19 cellular contexts compared by ENCODE assay signal in the genomic region with DNA sequence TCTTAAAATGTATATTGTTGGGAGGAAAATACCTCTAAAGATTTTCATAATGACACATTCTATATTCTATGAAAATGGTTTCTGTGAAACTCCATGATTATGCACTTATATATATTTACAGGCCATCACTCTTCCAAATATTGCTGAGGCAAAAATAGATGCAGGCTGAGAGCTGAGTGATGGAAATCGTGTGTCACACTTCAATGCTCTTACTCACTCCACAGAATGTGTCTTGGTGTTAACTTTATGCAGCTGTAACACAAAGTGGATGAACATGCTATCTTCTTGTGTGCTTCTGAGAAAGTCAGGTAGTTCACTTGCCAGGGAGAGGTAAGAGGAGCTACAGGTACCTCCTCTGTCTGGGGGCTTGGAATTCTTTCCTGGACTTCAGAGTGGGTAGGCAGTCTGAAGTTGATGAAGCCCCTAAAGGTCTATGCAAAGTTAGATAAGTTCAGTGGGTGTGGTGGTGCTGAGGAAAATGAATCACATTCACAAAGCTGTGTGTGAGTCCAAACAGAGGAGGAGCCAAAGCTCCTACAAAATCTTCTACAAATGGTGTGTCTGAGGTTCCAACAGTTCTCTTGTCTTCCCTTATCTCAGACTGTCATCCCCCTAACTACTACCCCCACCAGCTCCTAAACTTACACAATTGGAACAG.
"Had no signal": no experiment of that assay in that cellular context is flagged by ENCODE, and none has a peak within 500 bp of the region (broad histone marks: within the 10 kb centered on the region; RNA-seq: fewer than 3 reads in every experiment).

No MANE protein-coding gene starts in this region.

- DNase-seq: activated CD4-positive, alpha-beta T cell treated with anti-CD3 and anti-CD28 coated beads, Interleukin-2, amount 10 ng/mL, durations not matched to agents 7 days and 5 days; activated CD4-positive, CD25-positive, alpha-beta regulatory T cell treated with anti-CD3 and anti-CD28 coated beads, Interleukin-2, amount 50 U/mL, for 72 hours; activated CD8-positive, alpha-beta memory T cell treated with anti-CD3 and anti-CD28 coated beads, Interleukin-2, amount 10 ng/mL, durations not matched to agents 7 days and 5 days; activated CD8-positive, alpha-beta T cell treated with anti-CD3 and anti-CD28 coated beads for 36 hours; activated effector memory CD4-positive, alpha-beta T cell treated with anti-CD3 and anti-CD28 coated beads, Interleukin-2, amount 50 U/mL, for 16 hours; activated T-cell treated with anti-CD3 and anti-CD28 coated beads for 4 hours; colonic mucosa; dorsolateral prefrontal cortex; effector memory CD8-positive, alpha-beta T cell; esophagus squamous epithelium; midbrain; natural killer cell; right cardiac atrium; stimulated activated CD4-positive, alpha-beta T cell treated with anti-CD3 and anti-CD28 coated beads, Interleukin-2, amount 100 ng/mL, for 24 hours; stimulated activated naive CD8-positive, alpha-beta T cell treated with anti-CD3 and anti-CD28 coated beads, Interleukin-15, amount 100 ng/mL, for 72 hours; tibial artery had no signal

- H3K4me1 ChIP-seq: colonic mucosa, esophagus squamous epithelium, parathyroid adenoma had no signal

- H3K9ac ChIP-seq: parathyroid adenoma had no signal

- H3K79me2 ChIP-seq: parathyroid adenoma had no signal

- H2AFZ ChIP-seq: parathyroid adenoma had no signal

- H3K36me3 ChIP-seq: colonic mucosa, esophagus squamous epithelium, tibial artery had no signal

- H3K4me3 ChIP-seq: colonic mucosa, dorsolateral prefrontal cortex, esophagus squamous epithelium, lung, skin epidermis, tibial artery had no signal

- H3K9me3 ChIP-seq: colonic mucosa, esophagus squamous epithelium, tibial artery had no signal

- H3K27ac ChIP-seq: colonic mucosa, esophagus squamous epithelium, parathyroid adenoma, tibial artery had no signal

- H3K27me3 ChIP-seq: colonic mucosa, dorsolateral prefrontal cortex, esophagus squamous epithelium, tibial artery had no signal
